28 cellular contexts compared by ENCODE assay signal in the genomic region with DNA sequence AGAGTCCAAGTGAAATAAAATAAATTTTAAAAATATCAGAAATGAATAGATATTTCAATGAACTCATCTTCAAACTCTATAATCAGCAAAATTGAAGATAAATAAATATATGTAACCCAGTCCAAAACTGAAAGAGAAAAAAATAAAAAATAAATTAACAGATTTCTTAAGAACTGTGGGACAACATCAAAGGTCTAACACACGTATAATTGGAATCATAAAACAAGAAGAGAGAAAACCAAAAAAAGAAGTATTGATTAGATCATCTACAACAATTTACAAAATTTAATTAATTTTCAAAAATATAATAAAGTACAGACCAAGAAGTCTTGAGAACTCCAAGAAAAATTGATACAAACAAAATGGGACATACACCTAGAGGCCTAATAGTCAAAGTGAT.
"Had no signal": no experiment of that assay in that cellular context is flagged by ENCODE, and none has a peak within 500 bp of the region (broad histone marks: within the 10 kb centered on the region; RNA-seq: fewer than 3 reads in every experiment).

No MANE protein-coding gene starts in this region.

- H3K4me1 ChIP-seq: left ventricle myocardium inferior, stomach, suprapubic skin, tibial nerve had no signal

- H3K27ac Mint-ChIP-seq: activated naive CD8-positive, alpha-beta T cell treated with anti-CD3 and anti-CD28 coated beads, Interleukin-2, amount 10 ng/mL, durations not matched to agents 7 days and 5 days; activated T-cell treated with anti-CD3 and anti-CD28 coated beads, Interleukin-2, amount 50 U/mL, for 24 hours; activated T-helper 2 cell treated with anti-CD3 and anti-CD28 coated beads, Interferon-gamma antibody, Interleukin-2, Interleukin-4, amounts not matched to agents 10 μg/mL and 5 μg/mL and 100 μg/mL, durations not matched to agents 14 hours and 24 hours and 36 hours; brain; dendritic cell treated with granulocyte-macrophage colony-stimulating factor and Interleukin-4, amounts not matched to agents 40 ng/mL and 50 ng/mL, for 4 days; immature natural killer cell; mesothelial cell of epicardium; nephron; stimulated activated memory B cell treated with anti-CD40 and anti-IgM and Interleukin-4, amounts not matched to agents 10 μg/mL and 1 μg/mL and 100 μg/mL, for 72 hours; T-cell; T-helper 2 cell treated with Interferon-gamma antibody and Interleukin-4, amounts not matched to agents 5 μg/mL and 100 μg/mL, for 36 hours had no signal

- H3K27me3 Mint-ChIP-seq: activated naive CD8-positive, alpha-beta T cell treated with anti-CD3 and anti-CD28 coated beads, Interleukin-2, amount 10 ng/mL, durations not matched to agents 7 days and 5 days; activated T-cell treated with anti-CD3 and anti-CD28 coated beads, Interleukin-2, amount 50 U/mL, for 24 hours; dendritic cell treated with granulocyte-macrophage colony-stimulating factor and Interleukin-4, amounts not matched to agents 40 ng/mL and 50 ng/mL, for 4 days; stimulated activated memory B cell treated with anti-CD40 and anti-IgM and Interleukin-4, amounts not matched to agents 10 μg/mL and 1 μg/mL and 100 μg/mL, for 72 hours; T-cell had no signal

- H3K4me3 ChIP-seq: hepatocyte, left ventricle myocardium inferior, stomach, suprapubic skin, tibial nerve had no signal

- ATAC-seq: sciatic nerve; stimulated activated memory B cell treated with anti-CD40 and anti-IgM and Interleukin-4, amounts not matched to agents 10 μg/mL and 1 μg/mL and 100 μg/mL, for 72 hours; T-cell had no signal

- H3K4me1 Mint-ChIP-seq: activated naive CD8-positive, alpha-beta T cell treated with anti-CD3 and anti-CD28 coated beads, Interleukin-2, amount 10 ng/mL, durations not matched to agents 7 days and 5 days; brain; immature natural killer cell; mesothelial cell of epicardium; nephron; stimulated activated memory B cell treated with anti-CD40 and anti-IgM and Interleukin-4, amounts not matched to agents 10 μg/mL and 1 μg/mL and 100 μg/mL, for 72 hours; T-cell had no signal

- H2AFZ ChIP-seq: hepatocyte had no signal

- H3K27ac ChIP-seq: hepatocyte, left ventricle myocardium inferior, stomach, suprapubic skin, tibial nerve, WERI-Rb-1 had no signal

- H3K9me3 Mint-ChIP-seq: activated naive CD8-positive, alpha-beta T cell treated with anti-CD3 and anti-CD28 coated beads, Interleukin-2, amount 10 ng/mL, durations not matched to agents 7 days and 5 days; stimulated activated memory B cell treated with anti-CD40 and anti-IgM and Interleukin-4, amounts not matched to agents 10 μg/mL and 1 μg/mL and 100 μg/mL, for 72 hours had no signal

- H3K36me3 ChIP-seq: left ventricle myocardium inferior, stomach, suprapubic skin, tibial nerve, WERI-Rb-1 had no signal

- H3K79me2 ChIP-seq: hepatocyte had no signal

- H3K4me2 ChIP-seq: hepatocyte had no signal

- H3K4me3 Mint-ChIP-seq: activated naive CD8-positive, alpha-beta T cell treated with anti-CD3 and anti-CD28 coated beads, Interleukin-2, amount 10 ng/mL, durations not matched to agents 7 days and 5 days; activated T-cell treated with anti-CD3 and anti-CD28 coated beads, Interleukin-2, amount 50 U/mL, for 24 hours; brain; dendritic cell treated with granulocyte-macrophage colony-stimulating factor and Interleukin-4, amounts not matched to agents 40 ng/mL and 50 ng/mL, for 4 days; immature natural killer cell; mesothelial cell of epicardium; nephron; stimulated activated memory B cell treated with anti-CD40 and anti-IgM and Interleukin-4, amounts not matched to agents 10 μg/mL and 1 μg/mL and 100 μg/mL, for 72 hours; T-cell; T-helper 2 cell treated with Interferon-gamma antibody and Interleukin-4, amounts not matched to agents 5 μg/mL and 100 μg/mL, for 36 hours had no signal

- H3K27me3 ChIP-seq: hepatocyte, stomach, suprapubic skin, tibial nerve had no signal

- DNase-seq: activated CD4-positive, CD25-positive, alpha-beta regulatory T cell treated with anti-CD3 and anti-CD28 coated beads, Interleukin-2, amount 50 U/mL, for 72 hours; activated CD8-positive, alpha-beta memory T cell treated with anti-CD3 and anti-CD28 coated beads for 24 hours; activated CD8-positive, alpha-beta memory T cell treated with anti-CD3 and anti-CD28 coated beads, Interleukin-2, amount 50 U/mL, for 4 hours; activated naive CD4-positive, alpha-beta T cell treated with Interleukin-2 at 50 U/mL for 16 hours; activated naive CD8-positive, alpha-beta T cell treated with anti-CD3 and anti-CD28 coated beads, Interleukin-2, amount 10 ng/mL, durations not matched to agents 7 days and 5 days; activated T-cell treated with anti-CD3 and anti-CD28 coated beads, Interleukin-2, amount 50 U/mL, for 24 hours; anterior cingulate cortex; effector CD8-positive, alpha-beta T cell; foreskin melanocyte; glutamatergic neuron; immature natural killer cell; left ventricle myocardium inferior; small intestine; stimulated activated CD4-positive, alpha-beta T cell treated with anti-CD3 and anti-CD28 coated beads, Interleukin-2, amount 100 ng/mL, for 24 hours; stomach; T-cell; WERI-Rb-1 had no signal

- H3K36me3 Mint-ChIP-seq: activated naive CD8-positive, alpha-beta T cell treated with anti-CD3 and anti-CD28 coated beads, Interleukin-2, amount 10 ng/mL, durations not matched to agents 7 days and 5 days; brain; mesothelial cell of epicardium; stimulated activated memory B cell treated with anti-CD40 and anti-IgM and Interleukin-4, amounts not matched to agents 10 μg/mL and 1 μg/mL and 100 μg/mL, for 72 hours; T-cell had no signal
